ENCODE assay signal across 28 cellular contexts in genomic region chr1:11211461-11211860, GRCh38. TPM values are rescaled to one million over a fixed set of nuclear protein-coding genes. Genes with fewer than 3 reads are reported as not detected.
DNase-seq lines count a peak whose midpoint lies in the region; ATAC-seq and TF ChIP-seq lines count a peak whose summit lies in the region.
"Had no signal": no experiment of that assay in that cellular context is flagged by ENCODE, and none has a peak within 500 bp of the region (broad histone marks: within the 10 kb centered on the region; RNA-seq: fewer than 3 reads in every experiment).

No MANE protein-coding gene starts in this region.

- peak overlapping the region; percentile 24 for H3K27ac Mint-ChIP-seq in activated naive CD4-positive, alpha-beta T cell treated with anti-CD3 and anti-CD28 coated beads, Interleukin-2, amount 50 U/mL, for 24 hours
- peak overlapping the region; percentile 19 to 70 for H3K27ac Mint-ChIP-seq in effector memory CD8-positive, alpha-beta T cell
- H3K27ac Mint-ChIP-seq in memory B cell = peak overlapping the region; percentile 17
- H3K27ac Mint-ChIP-seq in stimulated activated effector memory CD8-positive, alpha-beta T cell treated with anti-CD3 and anti-CD28 coated beads, Interleukin-12 subunit alpha, Interleukin-12 subunit beta, amount 100 ng/mL, for 72 hours = peak overlapping the region; percentile 66

- H3K4me3 ChIP-seq in breast epithelium = no peak overlapping the region
- H3K4me3 ChIP-seq: BLaER1, GM12878 had no signal

- no peaks in the 10 kb centered on the region for H3K27me3 Mint-ChIP-seq in activated naive CD4-positive, alpha-beta T cell treated with anti-CD3 and anti-CD28 coated beads, Interleukin-2, amount 50 U/mL, for 24 hours
- H3K27me3 Mint-ChIP-seq in effector memory CD8-positive, alpha-beta T cell = no peaks in the 10 kb centered on the region
- H3K27me3 Mint-ChIP-seq in memory B cell = no peaks in the 10 kb centered on the region
- H3K27me3 Mint-ChIP-seq: CD4-positive, alpha-beta memory T cell; CD4-positive, CD25-positive, alpha-beta regulatory T cell; CD8-positive, alpha-beta memory T cell had no signal

- H3K36me3 Mint-ChIP-seq in activated naive CD4-positive, alpha-beta T cell treated with anti-CD3 and anti-CD28 coated beads, Interleukin-2, amount 50 U/mL, for 24 hours = peaks cover 13% of the 10 kb centered on the region
- peaks cover 67% of the 10 kb centered on the region for H3K36me3 Mint-ChIP-seq in effector memory CD8-positive, alpha-beta T cell (ENCODE audit: insufficient read depth)
- peaks cover 46% of the 10 kb centered on the region for H3K36me3 Mint-ChIP-seq in memory B cell
- peaks cover 97% of the 10 kb centered on the region for H3K36me3 Mint-ChIP-seq in stimulated activated effector memory CD8-positive, alpha-beta T cell treated with anti-CD3 and anti-CD28 coated beads, Interleukin-12 subunit alpha, Interleukin-12 subunit beta, amount 100 ng/mL, for 72 hours

- peaks cover 4% of the 10 kb centered on the region for H3K36me3 ChIP-seq in breast epithelium

- no peak for ATAC-seq in effector memory CD8-positive, alpha-beta T cell (replicated peaks)
- ATAC-seq in memory B cell (ENCODE audit: low read depth) = no peak
- ATAC-seq in stimulated activated effector memory CD8-positive, alpha-beta T cell treated with anti-CD3 and anti-CD28 coated beads, Interleukin-12 subunit alpha, Interleukin-12 subunit beta, amount 100 ng/mL, for 72 hours = no peak
- ATAC-seq: GM12878 had no signal

- no peak for TF ChIP-seq CTCF in breast epithelium (IDR thresholded peaks at IDR 0.05)

- TF ChIP-seq POLR2A in breast epithelium (IDR thresholded peaks at IDR 0.05) = no peak

- no peak overlapping the region for H3K27ac ChIP-seq in breast epithelium
- H3K27ac ChIP-seq: BLaER1 had no signal

- DNase-seq in activated naive CD4-positive, alpha-beta T cell (lab: John Stamatoyannopoulos, UW) = no peak
- no peak for DNase-seq in effector memory CD8-positive, alpha-beta T cell
- DNase-seq in memory B cell (ENCODE audit: low spot score in 2 of 2) (no peak), breast epithelium (ENCODE audit: low spot score in 2 of 2) (no peak), HK-2 (ENCODE audit: unreplicated experiment) (no peak), SK-N-DZ (ENCODE audit: low spot score) (no peak)
- DNase-seq in stimulated activated effector memory CD8-positive, alpha-beta T cell treated with anti-CD3 and anti-CD28 coated beads, Interleukin-12 subunit alpha, Interleukin-12 subunit beta, amount 100 ng/mL, for 72 hours (ENCODE audit: low spot score in 2 of 2) = no peak
- DNase-seq: 8988T; ACHN; BE2C; CD4-positive, alpha-beta memory T cell; CD4-positive, CD25-positive, alpha-beta regulatory T cell; CD8-positive, alpha-beta memory T cell; DMS 273 treated with DMSO at 0.1 percent for 48 hours; DMS153; DMS53; DMS79; DND-41; EL; GDM1 had no signal

- H3K9me3 ChIP-seq in breast epithelium = no peaks in the 10 kb centered on the region
- H3K9me3 ChIP-seq: BE2C, BLaER1 had no signal

- no peaks in the 10 kb centered on the region for H3K27me3 ChIP-seq in breast epithelium
- H3K27me3 ChIP-seq: BE2C, BLaER1 had no signal

- no peak overlapping the region for H3K4me3 Mint-ChIP-seq in activated naive CD4-positive, alpha-beta T cell treated with anti-CD3 and anti-CD28 coated beads, Interleukin-2, amount 50 U/mL, for 24 hours
- H3K4me3 Mint-ChIP-seq in effector memory CD8-positive, alpha-beta T cell = no peak overlapping the region
- H3K4me3 Mint-ChIP-seq in memory B cell = no peak overlapping the region
- H3K4me3 Mint-ChIP-seq in stimulated activated effector memory CD8-positive, alpha-beta T cell treated with anti-CD3 and anti-CD28 coated beads, Interleukin-12 subunit alpha, Interleukin-12 subunit beta, amount 100 ng/mL, for 72 hours = no peak overlapping the region
- H3K4me3 Mint-ChIP-seq: CD14-positive monocyte; CD4-positive, alpha-beta memory T cell; CD4-positive, CD25-positive, alpha-beta regulatory T cell; CD8-positive, alpha-beta memory T cell had no signal

- intact Hi-C loops in breast epithelium (cut with DNase I; ENCODE audit: low total_unique reads) = no loop called here

- H3K4me1 ChIP-seq in breast epithelium = no peaks in the 10 kb centered on the region
- H3K4me1 ChIP-seq: BE2C, BLaER1 had no signal

- H3K4me1 Mint-ChIP-seq in activated naive CD4-positive, alpha-beta T cell treated with anti-CD3 and anti-CD28 coated beads, Interleukin-2, amount 50 U/mL, for 24 hours = no peaks in the 10 kb centered on the region
- no peaks in the 10 kb centered on the region for H3K4me1 Mint-ChIP-seq in effector memory CD8-positive, alpha-beta T cell (ENCODE audit: low read depth in 2 of 2)
- H3K4me1 Mint-ChIP-seq in memory B cell = no peaks in the 10 kb centered on the region
- no peaks in the 10 kb centered on the region for H3K4me1 Mint-ChIP-seq in stimulated activated effector memory CD8-positive, alpha-beta T cell treated with anti-CD3 and anti-CD28 coated beads, Interleukin-12 subunit alpha, Interleukin-12 subunit beta, amount 100 ng/mL, for 72 hours
- H3K4me1 Mint-ChIP-seq: CD14-positive monocyte; CD4-positive, alpha-beta memory T cell; CD4-positive, CD25-positive, alpha-beta regulatory T cell; CD8-positive, alpha-beta memory T cell had no signal

- no peaks in the 10 kb centered on the region for H3K9me3 Mint-ChIP-seq in activated naive CD4-positive, alpha-beta T cell treated with anti-CD3 and anti-CD28 coated beads, Interleukin-2, amount 50 U/mL, for 24 hours
- no peaks in the 10 kb centered on the region for H3K9me3 Mint-ChIP-seq in effector memory CD8-positive, alpha-beta T cell
- no peaks in the 10 kb centered on the region for H3K9me3 Mint-ChIP-seq in memory B cell
- H3K9me3 Mint-ChIP-seq in stimulated activated effector memory CD8-positive, alpha-beta T cell treated with anti-CD3 and anti-CD28 coated beads, Interleukin-12 subunit alpha, Interleukin-12 subunit beta, amount 100 ng/mL, for 72 hours = no peaks in the 10 kb centered on the region
- H3K9me3 Mint-ChIP-seq: CD14-positive monocyte; CD4-positive, alpha-beta memory T cell; CD4-positive, CD25-positive, alpha-beta regulatory T cell; CD8-positive, alpha-beta memory T cell had no signal

RNA-seq across cellular contexts. Expression of gene ANGPTL7, which starts 22.3 kb away (rescaled TPM):
- total RNA-seq in breast epithelium = 10 to 100 TPM in 2 of 3 donors, 1 to 10 TPM in 1; 6.6 to 30.3 (median 20.0) TPM
- polyA plus RNA-seq in SK-N-DZ (2014; cell fraction: cytosol; rRNA removed) = not detected in 2 replicates
- polyA plus RNA-seq in SK-N-DZ (2014; cell fraction: nucleus; rRNA removed) = not detected in 2 replicates
- total RNA-seq: A673; CD4-positive, alpha-beta memory T cell; CD4-positive, CD25-positive, alpha-beta regulatory T cell; CD8-positive, alpha-beta memory T cell; Daoy; G401; GM12878 had no signal
- polyA plus RNA-seq: AG04450; CD14-positive monocyte; CD4-positive, alpha-beta memory T cell; CD4-positive, CD25-positive, alpha-beta regulatory T cell; CD8-positive, alpha-beta memory T cell had no signal

RNA-seq across cellular contexts. Expression of gene MTOR, which starts 50.9 kb away (rescaled TPM):
- total RNA-seq in breast epithelium = 10 to 100 TPM; 36.8 to 48.4 (median 46.5) TPM
- 22.6 and 24.8 TPM in 2 replicates for polyA plus RNA-seq in SK-N-DZ (2014; cell fraction: cytosol; rRNA removed)
- 51.4 and 73.7 TPM in 2 replicates for polyA plus RNA-seq in SK-N-DZ (2014; cell fraction: nucleus; rRNA removed)
